ENCODE assay signal across 21 cellular contexts in genomic region chr22:40660725-40661124, GRCh38. TPM values are rescaled to one million over a fixed set of nuclear protein-coding genes. Genes with fewer than 3 reads are reported as not detected.
DNase-seq lines count a peak whose midpoint lies in the region; ATAC-seq, FAIRE-seq and TF ChIP-seq lines count a peak whose summit lies in the region.
"Had no signal": no experiment of that assay in that cellular context is flagged by ENCODE, and none has a peak within 500 bp of the region (broad histone marks: within the 10 kb centered on the region; RNA-seq: fewer than 3 reads in every experiment).

No MANE protein-coding gene starts in this region.

- WGBS in GM12878 (ENCODE audit: insufficient coverage, insufficient replicate concordance, low lambda C conversion rate, missing lambda C conversion rate), result 73% methylated on average over 3 of the region's 3 CpGs

- FAIRE-seq in GM12878 (lab: Jason Lieb, UNC), result no peak

- peak overlapping the region; percentile 7; the same call in 1 of the 2 replicates for H2AFZ ChIP-seq in GM12878 (ENCODE audit: control insufficient read depth, low read depth, low read length)

- CTCF ChIA-PET in GM12878 (lab: Yijun Ruan, JAX), result no interaction called here

- DNase-seq in GM20000 (ENCODE audit: low spot score), result peak; percentile 13
- peak; percentile 31 for DNase-seq in NB4 (ENCODE audit: low read depth)
- no peak for DNase-seq in GM12878 (ENCODE audit: low read depth, low spot score)
- no peak for DNase-seq in stimulated activated naive B cell treated with anti-CD40 and anti-IgM and Interleukin-4, amounts not matched to agents 10 μg/mL and 1 μg/mL and 100 μg/mL, for 72 hours
- no peak for DNase-seq in NCI-H187 (lab: John Stamatoyannopoulos, UW)
- no peak for DNase-seq in DMS53 (lab: John Stamatoyannopoulos, UW)
- DNase-seq: ACHN; AML-193; CD4-positive, alpha-beta T cell; DMS79; GOT3; NCI-H1048; NCI-H1436 treated with DMSO at 0.1 percent for 48 hours; NCI-H2081; NCI-H82; Peyer's patch; T-helper 17 cell had no signal

- H3K27ac ChIP-seq in GM12878 (ENCODE audit: control insufficient read depth, insufficient read depth), result no peak overlapping the region
- H3K27ac ChIP-seq: Peyer's patch had no signal

- H3K36me3 ChIP-seq in GM12878 (ENCODE audit: control insufficient read depth in 2 of 2, insufficient read depth in 2 of 2, low read length in 1 of 2), result no peaks in the 10 kb centered on the region
- H3K36me3 ChIP-seq: Peyer's patch had no signal

- H3K9me3 Mint-ChIP-seq in stimulated activated naive B cell treated with anti-CD40 and anti-IgM and Interleukin-4, amounts not matched to agents 10 μg/mL and 1 μg/mL and 100 μg/mL, for 72 hours, result no peaks in the 10 kb centered on the region
- H3K9me3 Mint-ChIP-seq: CD4-positive, alpha-beta T cell had no signal

- no peak overlapping the region for H3K9ac ChIP-seq in GM12878 (ENCODE audit: control insufficient read depth, insufficient read depth, low read length)

- RAD21 ChIA-PET in GM12878 (lab: Charles Lee; ENCODE audit: unreplicated experiment), result no interaction called here

- no TSS peak for BruUV-seq in GM12878 (replicated peaks; lab: Mats Ljungman, UMichigan)

- H3K4me1 Mint-ChIP-seq in stimulated activated naive B cell treated with anti-CD40 and anti-IgM and Interleukin-4, amounts not matched to agents 10 μg/mL and 1 μg/mL and 100 μg/mL, for 72 hours, result peaks cover 11 to 14% of the 10 kb centered on the region in 2 donors
- H3K4me1 Mint-ChIP-seq: T-helper 17 cell had no signal

- no peak for TF ChIP-seq CTCF in GM20000 (IDR thresholded peaks at IDR 0.05; ENCODE audit: extremely low read depth, missing control alignments)
- no peak for TF ChIP-seq CTCF in NB4 (IDR thresholded peaks at IDR 0.05; ENCODE audit: low read depth, low read length)
- no peak for TF ChIP-seq CTCF in GM12878 (IDR thresholded peaks at IDR 0.05 in 2 of 3, conservative IDR thresholded peaks at IDR 0.05 in 1 of 3; ENCODE audit: control insufficient read depth in 2 of 3, extremely low read depth in 1 of 3, insufficient read depth in 1 of 3, low read depth in 3 of 3, low read length in 3 of 3)

- H3K79me2 ChIP-seq in GM12878 (ENCODE audit: control insufficient read depth, insufficient read depth, low read length), result no peaks in the 10 kb centered on the region

- intact Hi-C loops in GM12878 (cut with micrococcal nuclease; ENCODE audit: unreplicated experiment), result no loop called here

- no peaks in the 10 kb centered on the region for H3K27me3 Mint-ChIP-seq in stimulated activated naive B cell treated with anti-CD40 and anti-IgM and Interleukin-4, amounts not matched to agents 10 μg/mL and 1 μg/mL and 100 μg/mL, for 72 hours
- H3K27me3 Mint-ChIP-seq: CD4-positive, alpha-beta T cell; T-helper 17 cell had no signal

- POLR2A ChIA-PET in GM12878 (lab: Charles Lee), result no interaction called here

- peaks cover 9% of the 10 kb centered on the region for H3K4me1 ChIP-seq in GM12878 (ENCODE audit: control insufficient read depth, insufficient read depth, low read length)

- no peak for TF ChIP-seq RAD21 in GM12878 (IDR thresholded peaks at IDR 0.05; ENCODE audit: insufficient read depth, low read depth, low read length)

- peak overlapping the region; percentile 13; the same call in 1 of the 2 replicates for H3K4me2 ChIP-seq in GM12878 (ENCODE audit: control insufficient read depth, insufficient read depth)

- no peak overlapping the region for H3K4me3 ChIP-seq in NB4 (ENCODE audit: low read depth, low read length)
- no peak overlapping the region for H3K4me3 ChIP-seq in GM12878
- H3K4me3 ChIP-seq: Peyer's patch had no signal

- no peaks in the 10 kb centered on the region for H4K20me1 ChIP-seq in GM12878 (ENCODE audit: control insufficient read depth, insufficient read depth)

- SMC1A ChIA-PET in GM12878 (lab: Charles Lee; ENCODE audit: uncharacterized antibody, unreplicated experiment), result interaction anchor here (2.1 kb wide), 1 partner anchor 238 kb away, joined by 4 read pairs; no protein-coding TSS in a partner anchor

- no peaks in the 10 kb centered on the region for H3K27me3 ChIP-seq in GM12878 (replicated peaks in 1 of 2; ENCODE audit: control insufficient read depth in 2 of 2, insufficient read depth in 2 of 2, low read length in 1 of 2)
- H3K27me3 ChIP-seq: Peyer's patch had no signal

- H3K36me3 Mint-ChIP-seq in stimulated activated naive B cell treated with anti-CD40 and anti-IgM and Interleukin-4, amounts not matched to agents 10 μg/mL and 1 μg/mL and 100 μg/mL, for 72 hours, result no peaks in the 10 kb centered on the region

- ATAC-seq in GM12878 (peak; percentile 34; the same call in 2 of the 3 replicates), HG03039 (IDR thresholded peaks at IDR 0.05; ENCODE audit: unreplicated experiment) (no peak)
- peak; percentile 54 to 68 for ATAC-seq in stimulated activated naive B cell treated with anti-CD40 and anti-IgM and Interleukin-4, amounts not matched to agents 10 μg/mL and 1 μg/mL and 100 μg/mL, for 72 hours (replicated peaks)
- ATAC-seq: Right ventricle myocardium inferior, SK-N-SH treated with all-trans-retinoic acid at 6 μM for 48 hours, T-helper 17 cell had no signal

- in situ Hi-C loops in GM12878 (cut with MboI), result no loop called here

- no peak overlapping the region for H3K27ac Mint-ChIP-seq in stimulated activated naive B cell treated with anti-CD40 and anti-IgM and Interleukin-4, amounts not matched to agents 10 μg/mL and 1 μg/mL and 100 μg/mL, for 72 hours
- H3K27ac Mint-ChIP-seq: CD4-positive, alpha-beta T cell; T-helper 17 cell had no signal

- TF ChIP-seq POLR2A in NB4 (IDR thresholded peaks at IDR 0.05; ENCODE audit: extremely low read depth, insufficient read length), result no peak
- TF ChIP-seq POLR2A in GM12878 (IDR thresholded peaks at IDR 0.05; ENCODE audit: low read depth, low read length), result no peak

- no peak overlapping the region for H3K4me3 Mint-ChIP-seq in stimulated activated naive B cell treated with anti-CD40 and anti-IgM and Interleukin-4, amounts not matched to agents 10 μg/mL and 1 μg/mL and 100 μg/mL, for 72 hours
- H3K4me3 Mint-ChIP-seq: CD4-positive, alpha-beta T cell; T-helper 17 cell had no signal

- no peak for TF ChIP-seq EP300 in GM12878 (IDR thresholded peaks at IDR 0.05; ENCODE audit: borderline replicate concordance in 1 of 2, control insufficient read depth in 1 of 2, low read depth in 2 of 2, low read length in 2 of 2)

- no peaks in the 10 kb centered on the region for H3K9me3 ChIP-seq in GM12878 (replicated peaks; ENCODE audit: control insufficient read depth, insufficient read depth, low read length)
- H3K9me3 ChIP-seq: Peyer's patch had no signal

TF ChIP-seq in GM12878, 131 proteins besides CTCF, POLR2A, EP300 and RAD21:
- peak; percentile 71; the same call in 1 of the 2 replicates for TF ChIP-seq SPI1 (IDR thresholded peaks at IDR 0.05; ENCODE audit: borderline replicate concordance, insufficient read depth, low read depth, low read length)
- TF ChIP-seq MLLT1 (IDR thresholded peaks at IDR 0.05), result no peak
- peak; percentile 61 for TF ChIP-seq MEF2B (IDR thresholded peaks at IDR 0.05; ENCODE audit: partially characterized antibody, poor library complexity, severe bottlenecking)
- no peak for TF ChIP-seq TCF3 (IDR thresholded peaks at IDR 0.05; ENCODE audit: borderline replicate concordance, insufficient read depth, low read depth, low read length)

RNA-seq across cellular contexts. Expression of gene MCHR1, which starts 18.6 kb away (rescaled TPM):
- not detected in 2 replicates for total RNA-seq in GM12878 (2013; cell fraction: nucleolus; rRNA removed)
- total RNA-seq in GM12878 (2014; rRNA removed) (not detected in 2 replicates), GM12878 (2014; rRNA removed; fragmentation: Illumina TruSeq; extraction: Trizol) (not detected in 2 replicates), GM12878 (2021) (not detected in 2 replicates)
- not detected for polyA plus RNA-seq in GM12878 (2011; ENCODE audit: low read depth)
- polyA plus RNA-seq in GM12878 (2011; rRNA removed) (not detected in 2 replicates), GM12878 (2014; fragmentation: Illumina TruSeq; extraction: Trizol) (not detected in 2 replicates), GM12878 (2014; fragmentation: Nextera tagmentation; extraction: Ambion mirVana) (not detected), GM12878 (2014; rRNA removed) (not detected in 2 replicates), GM12878 (2016; fragmentation: Nextera tagmentation; extraction: Ambion mirVana) (not detected)
- polyA plus RNA-seq in GM12878 (2011; cell fraction: cytosol; rRNA removed), result 0.07 and 0.13 TPM in 2 replicates
- not detected in 2 replicates for polyA plus RNA-seq in GM12878 (2011; cell fraction: nucleus; rRNA removed)
- polyA plus RNA-seq in GM12878 (2012), result not detected in 2 replicates
- 0.80 TPM in 1 of 2 replicates, not detected in the other for polyA minus RNA-seq in GM12878 (2011; rRNA and poly(A)+ RNA removed)
- polyA minus RNA-seq in GM12878 (2011; cell fraction: cytosol; rRNA and poly(A)+ RNA removed), result not detected in 2 replicates
- polyA minus RNA-seq in GM12878 (2011; cell fraction: nucleus; rRNA and poly(A)+ RNA removed), result not detected in 2 replicates
- total RNA-seq: CD4-positive, alpha-beta T cell; NCI-H460; Peyer's patch; T-helper 17 cell had no signal

RNA-seq across cellular contexts. Expression of gene MRTFA, which starts 24.2 kb away (rescaled TPM):
- total RNA-seq in GM12878 (2013; cell fraction: nucleolus; rRNA removed), result 133 and 151 TPM in 2 replicates
- total RNA-seq in GM12878 (2014; rRNA removed) (27.2 and 27.5 TPM in 2 replicates), GM12878 (2014; rRNA removed; fragmentation: Illumina TruSeq; extraction: Trizol) (9.5 and 11.3 TPM in 2 replicates), GM12878 (2021) (58.6 and 63.9 TPM in 2 replicates)
- 14.4 TPM for polyA plus RNA-seq in GM12878 (2011; ENCODE audit: low read depth)
- polyA plus RNA-seq in GM12878 (2011; rRNA removed) (4.1 and 4.3 TPM in 2 replicates), GM12878 (2014; fragmentation: Illumina TruSeq; extraction: Trizol) (14.1 and 17.0 TPM in 2 replicates), GM12878 (2014; fragmentation: Nextera tagmentation; extraction: Ambion mirVana) (1 to 10 TPM; 2.0 to 2.6 TPM), GM12878 (2014; rRNA removed) (18.9 and 25.9 TPM in 2 replicates), GM12878 (2016; fragmentation: Nextera tagmentation; extraction: Ambion mirVana) (10 to 100 TPM; 29.1 to 29.6 TPM)
- polyA plus RNA-seq in GM12878 (2011; cell fraction: cytosol; rRNA removed), result 5.8 and 7.9 TPM in 2 replicates
- polyA plus RNA-seq in GM12878 (2011; cell fraction: nucleus; rRNA removed), result 16.2 and 28.6 TPM in 2 replicates
- polyA plus RNA-seq in GM12878 (2012), result 27.0 and 29.9 TPM in 2 replicates
- polyA minus RNA-seq in GM12878 (2011; rRNA and poly(A)+ RNA removed), result 23.8 and 24.5 TPM in 2 replicates
- polyA minus RNA-seq in GM12878 (2011; cell fraction: cytosol; rRNA and poly(A)+ RNA removed), result 10.1 and 11.6 TPM in 2 replicates
- 25.5 and 49.7 TPM in 2 replicates for polyA minus RNA-seq in GM12878 (2011; cell fraction: nucleus; rRNA and poly(A)+ RNA removed)

Comparison
In these comparisons a context has a peak if more than half of its experiments do, and no peak if none do; other contexts are left out.
1. DNase-seq: peak in GM20000 (single experiment) and NB4 (single experiment); none in GM12878 (single experiment), stimulated activated naive B cell treated with anti-CD40 and anti-IgM and Interleukin-4, amounts not matched to agents 10 μg/mL and 1 μg/mL and 100 μg/mL, for 72 hours (single experiment), NCI-H187 (0 of 2) and DMS53 (single experiment).